31 cellular contexts compared by ENCODE assay signal in the genomic region with DNA sequence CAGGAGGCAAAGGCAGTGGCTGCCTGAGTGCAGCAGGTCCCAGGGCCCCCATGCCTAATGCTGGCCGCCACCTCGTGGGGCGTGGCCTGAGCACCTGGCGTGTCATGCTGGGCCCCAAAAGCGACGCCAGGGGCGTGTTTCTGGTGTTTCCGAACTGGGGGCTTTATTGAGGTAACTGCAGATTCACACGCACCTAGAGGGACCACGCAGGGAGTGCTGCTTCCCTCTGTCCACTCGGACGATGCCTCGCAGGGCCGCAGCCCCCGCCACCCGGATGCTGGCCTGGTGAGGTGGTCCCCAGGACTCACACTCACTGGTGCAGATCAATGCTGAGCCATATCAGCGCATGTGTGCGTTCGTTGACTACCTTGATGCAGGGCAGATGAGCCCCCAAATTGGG.
"Had no signal": no experiment of that assay in that cellular context is flagged by ENCODE, and none has a peak within 500 bp of the region (broad histone marks: within the 10 kb centered on the region; RNA-seq: fewer than 3 reads in every experiment).

No MANE protein-coding gene starts in this region.

- DNase-seq: activated B cell treated with CpG ODN at 0.5 μM for 24 hours; activated CD4-positive, alpha-beta T cell treated with anti-CD3 and anti-CD28 coated beads, Interleukin-2, amount 50 U/mL, for 4 hours; activated CD8-positive, alpha-beta memory T cell treated with anti-CD3 and anti-CD28 coated beads for 24 hours; activated effector memory CD4-positive, alpha-beta T cell treated with anti-CD3 and anti-CD28 coated beads, Interleukin-2, amount 50 U/mL, for 16 hours; activated naive CD4-positive, alpha-beta T cell treated with anti-CD3 and anti-CD28 coated beads for 36 hours; amygdala; central memory CD4-positive, alpha-beta T cell; dermis blood vessel endothelial cell; effector CD4-positive, alpha-beta T cell; foreskin keratinocyte; heart right ventricle; natural killer cell; ovary; retina; stimulated activated CD4-positive, alpha-beta T cell treated with anti-CD3 and anti-CD28 coated beads, Interleukin-1b, Interleukin-23, amount 100 ng/mL, for 48 hours; stimulated activated CD4-positive, alpha-beta T cell treated with anti-CD3 and anti-CD28 coated beads, Interleukin-4, amount 100 ng/mL, for 4 hours; stimulated activated CD8-positive, alpha-beta memory T cell treated with anti-CD3 and anti-CD28 coated beads, Interleukin-4, amount 100 ng/mL, for 48 hours; stimulated activated naive CD8-positive, alpha-beta T cell treated with anti-CD3 and anti-CD28 coated beads, Interleukin-15, amount 100 ng/mL, for 72 hours; substantia nigra; T-helper 1 cell; upper lobe of right lung had no signal

- H3K27me3 Mint-ChIP-seq: activated B cell treated with CpG ODN at 0.5 μM for 24 hours had no signal

- H3K36me3 Mint-ChIP-seq: natural killer cell; stimulated activated memory B cell treated with anti-CD40 and anti-IgM and Interleukin-4, amounts not matched to agents 10 μg/mL and 1 μg/mL and 100 μg/mL, for 72 hours had no signal

- H3K4me3 ChIP-seq: breast epithelium, esophagus muscularis mucosa, heart right ventricle, left lung, lung, ovary, prostate gland, skin epidermis, upper lobe of right lung had no signal

- H3K27me3 ChIP-seq: foreskin keratinocyte, ovary had no signal

- FAIRE-seq: colon had no signal

- H3K27ac ChIP-seq: breast epithelium, esophagus muscularis mucosa, foreskin keratinocyte, heart right ventricle, left lung, ovary, prostate gland, skin epidermis, upper lobe of right lung had no signal

- ATAC-seq: foreskin keratinocyte; left lung; natural killer cell; sciatic nerve; stimulated activated memory B cell treated with anti-CD40 and anti-IgM and Interleukin-4, amounts not matched to agents 10 μg/mL and 1 μg/mL and 100 μg/mL, for 72 hours; stimulated activated naive CD8-positive, alpha-beta T cell treated with anti-CD3 and anti-CD28 coated beads, Interleukin-15, amount 100 ng/mL, for 72 hours; upper lobe of right lung had no signal

- H3K36me3 ChIP-seq: breast epithelium, esophagus muscularis mucosa, heart right ventricle, left lung, ovary, prostate gland, upper lobe of right lung had no signal

- H3K4me1 Mint-ChIP-seq: activated B cell treated with CpG ODN at 0.5 μM for 24 hours; natural killer cell; stimulated activated memory B cell treated with anti-CD40 and anti-IgM and Interleukin-4, amounts not matched to agents 10 μg/mL and 1 μg/mL and 100 μg/mL, for 72 hours; stimulated activated naive CD8-positive, alpha-beta T cell treated with anti-CD3 and anti-CD28 coated beads, Interleukin-15, amount 100 ng/mL, for 72 hours had no signal

- H3K4me3 Mint-ChIP-seq: activated B cell treated with CpG ODN at 0.5 μM for 24 hours; activated naive CD4-positive, alpha-beta T cell treated with anti-CD3 and anti-CD28 coated beads for 36 hours; natural killer cell; stimulated activated memory B cell treated with anti-CD40 and anti-IgM and Interleukin-4, amounts not matched to agents 10 μg/mL and 1 μg/mL and 100 μg/mL, for 72 hours; stimulated activated naive CD8-positive, alpha-beta T cell treated with anti-CD3 and anti-CD28 coated beads, Interleukin-15, amount 100 ng/mL, for 72 hours; T-helper 2 cell treated with Interferon-gamma antibody and Interleukin-4, amounts not matched to agents 5 μg/mL and 100 μg/mL, for 36 hours had no signal

- H3K9me3 ChIP-seq: breast epithelium, esophagus muscularis mucosa, heart right ventricle, left lung, ovary, prostate gland, upper lobe of right lung had no signal

- H3K9me3 Mint-ChIP-seq: activated B cell treated with CpG ODN at 0.5 μM for 24 hours; activated naive CD4-positive, alpha-beta T cell treated with anti-CD3 and anti-CD28 coated beads for 36 hours; natural killer cell; stimulated activated naive CD8-positive, alpha-beta T cell treated with anti-CD3 and anti-CD28 coated beads, Interleukin-15, amount 100 ng/mL, for 72 hours; T-helper 2 cell treated with Interferon-gamma antibody and Interleukin-4, amounts not matched to agents 5 μg/mL and 100 μg/mL, for 36 hours had no signal

- H3K4me1 ChIP-seq: breast epithelium, esophagus muscularis mucosa, foreskin keratinocyte, heart right ventricle, left lung, prostate gland, upper lobe of right lung had no signal

- H3K27ac Mint-ChIP-seq: activated B cell treated with CpG ODN at 0.5 μM for 24 hours; activated naive CD4-positive, alpha-beta T cell treated with anti-CD3 and anti-CD28 coated beads for 36 hours; natural killer cell; stimulated activated memory B cell treated with anti-CD40 and anti-IgM and Interleukin-4, amounts not matched to agents 10 μg/mL and 1 μg/mL and 100 μg/mL, for 72 hours; stimulated activated naive CD8-positive, alpha-beta T cell treated with anti-CD3 and anti-CD28 coated beads, Interleukin-15, amount 100 ng/mL, for 72 hours; T-helper 2 cell treated with Interferon-gamma antibody and Interleukin-4, amounts not matched to agents 5 μg/mL and 100 μg/mL, for 36 hours had no signal
